In genomic region chr9:131657031-131657377, GRCh38 we compare ENCODE assay signal across 8 cellular contexts.
DNase-seq lines count a peak whose midpoint lies in the region; ATAC-seq and TF ChIP-seq lines count a peak whose summit lies in the region.

No MANE protein-coding gene starts in this region.

- H3K27me3 Mint-ChIP-seq in brain, result no peaks in the 10 kb centered on the region
- H3K27me3 Mint-ChIP-seq in progenitor cell of endocrine pancreas, result no peaks in the 10 kb centered on the region

- H3K36me3 Mint-ChIP-seq in brain, result no peaks in the 10 kb centered on the region
- no peaks in the 10 kb centered on the region for H3K36me3 Mint-ChIP-seq in progenitor cell of endocrine pancreas (ENCODE audit: insufficient read depth)

- TF ChIP-seq CTCF in brain (conservative IDR thresholded peaks at IDR 0.05), result no peak
- no peak for TF ChIP-seq CTCF in progenitor cell of endocrine pancreas (IDR thresholded peaks at IDR 0.05; ENCODE audit: unreplicated experiment)

- H3K4me3 Mint-ChIP-seq in brain (no peak overlapping the region), progenitor cell of endocrine pancreas (ENCODE audit: low read depth) (no peak overlapping the region)

- H3K4me1 Mint-ChIP-seq in brain (peaks cover 65% of the 10 kb centered on the region), progenitor cell of endocrine pancreas (ENCODE audit: low read depth) (peaks cover 40% of the 10 kb centered on the region)

- H3K27ac Mint-ChIP-seq in brain, result peak overlapping the region in 3 of 5 experiments; percentile 13 to 56 (median 40)
- peak overlapping the region; percentile 66 for H3K27ac Mint-ChIP-seq in progenitor cell of endocrine pancreas

- H3K9me3 Mint-ChIP-seq in brain (no peaks in the 10 kb centered on the region), progenitor cell of endocrine pancreas (ENCODE audit: low read depth) (no peaks in the 10 kb centered on the region)

- peak; percentile 23 for ATAC-seq in GM19324 (IDR thresholded peaks at IDR 0.05; ENCODE audit: low FRiP score, unreplicated experiment)
- peak; percentile 34 for ATAC-seq in HG03280 (IDR thresholded peaks at IDR 0.05; ENCODE audit: unreplicated experiment)
- ATAC-seq in HG03025 (IDR thresholded peaks at IDR 0.05; ENCODE audit: low FRiP score, unreplicated experiment), result no peak

- DNase-seq in progenitor cell of endocrine pancreas (ENCODE audit: low spot score, unreplicated experiment) (no peak), midbrain (lab: John Stamatoyannopoulos, UW) (no peak), NCI-H1930 (lab: John Stamatoyannopoulos, UW) (no peak)
- DNase-seq in NK-92 treated with Interleukin-12 subunit alpha and Interleukin-12 subunit beta, amount 100 ng/mL, for 24 hours (lab: John Stamatoyannopoulos, UW), result no peak
